14 cellular contexts compared by ENCODE assay signal in the genomic region with DNA sequence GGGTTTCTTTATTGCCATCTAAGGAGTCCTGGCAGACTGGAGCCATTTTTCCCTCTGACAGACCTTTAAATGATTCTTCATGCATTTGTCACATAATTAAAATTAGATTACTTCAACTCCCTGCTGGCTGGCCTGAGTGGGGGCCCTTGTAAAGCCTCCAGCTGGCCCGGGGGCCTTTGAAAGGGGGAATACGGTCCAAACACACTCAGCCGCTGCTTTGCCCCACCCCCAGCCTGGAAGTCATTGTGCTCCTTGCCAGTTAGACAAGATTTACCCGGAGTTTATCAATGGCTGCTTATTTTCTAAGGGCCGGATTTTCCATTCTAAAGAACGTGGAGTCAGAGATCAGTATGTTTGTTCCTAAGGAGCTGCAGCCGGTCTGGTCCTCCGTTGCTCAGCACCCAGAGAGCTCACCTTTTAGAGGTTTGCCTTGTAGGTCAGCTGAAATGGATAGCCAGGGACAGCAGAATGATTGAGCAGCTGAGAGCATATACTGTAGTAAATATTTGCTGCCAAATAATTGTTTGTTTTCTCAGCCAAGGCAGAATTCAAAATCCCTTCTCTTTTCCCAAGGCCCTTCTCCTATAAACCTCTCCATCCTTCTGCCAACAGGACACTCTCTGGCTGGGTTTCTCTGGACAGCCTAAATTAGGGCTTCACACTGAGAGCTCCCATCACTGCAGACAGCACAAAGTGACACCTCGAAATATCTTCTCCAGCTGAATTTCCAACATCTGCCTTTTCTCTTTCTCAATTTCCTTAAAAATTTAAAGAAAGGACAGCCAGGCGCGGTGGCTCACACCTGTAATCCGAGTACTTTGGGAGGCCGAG.
A peak's percentile ranks its signal among the peaks of the same experiment; 100 is the strongest.
DNase-seq lines count a peak whose midpoint lies in the region; ATAC-seq and TF ChIP-seq lines count a peak whose summit lies in the region.
"Had no signal": no experiment of that assay in that cellular context is flagged by ENCODE, and none has a peak within 500 bp of the region (broad histone marks: within the 10 kb centered on the region; RNA-seq: fewer than 3 reads in every experiment).

No MANE protein-coding gene starts in this region.

- H3K36me3 ChIP-seq in parathyroid adenoma (ENCODE audit: control insufficient read depth, insufficient read depth, low read length), result no peaks in the 10 kb centered on the region
- H3K36me3 ChIP-seq: BE2C had no signal

- no peak overlapping the region for H3K27ac Mint-ChIP-seq in natural killer cell
- H3K27ac Mint-ChIP-seq: activated naive CD4-positive, alpha-beta T cell treated with anti-CD3 and anti-CD28 coated beads, Interleukin-2, amount 50 U/mL, for 24 hours; naive thymus-derived CD4-positive, alpha-beta T cell had no signal

- no peak for ATAC-seq in HG03045 (IDR thresholded peaks at IDR 0.05; ENCODE audit: unreplicated experiment)
- no peak for ATAC-seq in natural killer cell
- ATAC-seq in HG02885 (IDR thresholded peaks at IDR 0.05; ENCODE audit: poor library complexity, unreplicated experiment), result no peak
- ATAC-seq: naive thymus-derived CD4-positive, alpha-beta T cell had no signal

- peak overlapping the region; percentile 20 for H3K27ac ChIP-seq in parathyroid adenoma

- POLR2A ChIA-PET in HEK293T (lab: Yijun Ruan, JAX), result no interaction called here

- H2AFZ ChIP-seq in parathyroid adenoma, result peak overlapping the region; percentile 51

- H3K4me3 Mint-ChIP-seq in natural killer cell, result no peak overlapping the region
- H3K4me3 Mint-ChIP-seq: activated naive CD4-positive, alpha-beta T cell treated with anti-CD3 and anti-CD28 coated beads, Interleukin-2, amount 50 U/mL, for 24 hours; naive thymus-derived CD4-positive, alpha-beta T cell had no signal

- no peaks in the 10 kb centered on the region for H3K36me3 Mint-ChIP-seq in natural killer cell
- H3K36me3 Mint-ChIP-seq: activated naive CD4-positive, alpha-beta T cell treated with anti-CD3 and anti-CD28 coated beads, Interleukin-2, amount 50 U/mL, for 24 hours had no signal

- H3K27me3 ChIP-seq in parathyroid adenoma (ENCODE audit: control insufficient read depth, insufficient read depth, low read length), result no peaks in the 10 kb centered on the region
- H3K27me3 ChIP-seq: BE2C had no signal

- no peak overlapping the region for H3K9ac ChIP-seq in parathyroid adenoma

- H3K9me3 Mint-ChIP-seq in natural killer cell, result no peaks in the 10 kb centered on the region
- H3K9me3 Mint-ChIP-seq: activated naive CD4-positive, alpha-beta T cell treated with anti-CD3 and anti-CD28 coated beads, Interleukin-2, amount 50 U/mL, for 24 hours had no signal

- no peak overlapping the region for H3K4me3 ChIP-seq in parathyroid adenoma (ENCODE audit: low read depth, low read length)

- no peaks in the 10 kb centered on the region for H3K9me3 ChIP-seq in parathyroid adenoma (ENCODE audit: control insufficient read depth, low read length)
- H3K9me3 ChIP-seq: BE2C had no signal

- no peaks in the 10 kb centered on the region for H3K79me2 ChIP-seq in parathyroid adenoma

- intact Hi-C loops in cardiac septum (cut with DNase I), result loop anchor here (5.0 kb wide), 2 partner anchors 40 to 70 kb away; a partner anchor contains a TSS
- intact Hi-C loops in natural killer cell (cut with micrococcal nuclease), result no loop called here

- DNase-seq in ELF-1 (ENCODE audit: low read depth, low spot score) (peak; percentile 26), RPMI7951 (ENCODE audit: low read depth) (peak; percentile 6), cardiac septum (ENCODE audit: low spot score) (peak; percentile 77), natural killer cell (no peak), HEK293T (ENCODE audit: extremely low spot score) (no peak)
- DNase-seq: BE2C; GOT3; naive thymus-derived CD4-positive, alpha-beta T cell; NCI-H345; stimulated activated CD4-positive, alpha-beta T cell treated with anti-CD3 and anti-CD28 coated beads, Interleukin-4, amount 100 ng/mL, for 24 hours had no signal

- peaks cover 3% of the 10 kb centered on the region for H3K4me1 ChIP-seq in parathyroid adenoma
- H3K4me1 ChIP-seq: BE2C had no signal

- CTCF ChIA-PET in HEK293T (lab: Yijun Ruan, JAX), result interaction anchor here (0.6 kb wide), 1 partner anchor 515 kb away, joined by 4 read pairs; no protein-coding TSS in a partner anchor

- H3K27me3 Mint-ChIP-seq in natural killer cell (ENCODE audit: low read depth in 2 of 2), result peaks cover 0 to 2% of the 10 kb centered on the region in 2 donors

- TF ChIP-seq CTCF in parathyroid adenoma (IDR thresholded peaks at IDR 0.05) (no peak), natural killer cell (IDR thresholded peaks at IDR 0.05) (no peak)

- no peak overlapping the region for H3K4me2 ChIP-seq in parathyroid adenoma (ENCODE audit: low read length)

- H3K4me1 Mint-ChIP-seq in natural killer cell, result no peaks in the 10 kb centered on the region
- H3K4me1 Mint-ChIP-seq: activated naive CD4-positive, alpha-beta T cell treated with anti-CD3 and anti-CD28 coated beads, Interleukin-2, amount 50 U/mL, for 24 hours; naive thymus-derived CD4-positive, alpha-beta T cell had no signal

TF ChIP-seq in HEK293T, 16 proteins besides CTCF, POLR2A, EP300 and RAD21:
- TF ChIP-seq L3MBTL2 (conservative IDR thresholded peaks at IDR 0.05) (no peak), FOXA1 (IDR thresholded peaks at IDR 0.05) (no peak), NFRKB (IDR thresholded peaks at IDR 0.05) (no peak), ZNF384 (IDR thresholded peaks at IDR 0.05) (no peak), SUZ12 (IDR thresholded peaks at IDR 0.05) (no peak), HDGF (IDR thresholded peaks at IDR 0.05; ENCODE audit: borderline replicate concordance) (no peak), ELF4 (IDR thresholded peaks at IDR 0.05) (no peak), CTBP1 (IDR thresholded peaks at IDR 0.05; ENCODE audit: borderline replicate concordance) (no peak), BHLHE40 (IDR thresholded peaks at IDR 0.05; ENCODE audit: borderline replicate concordance) (no peak), LEF1 (IDR thresholded peaks at IDR 0.05; ENCODE audit: borderline replicate concordance) (no peak), SP1 (IDR thresholded peaks at IDR 0.05) (no peak), ARNT (IDR thresholded peaks at IDR 0.05) (no peak), FOXM1 (IDR thresholded peaks at IDR 0.05; ENCODE audit: borderline replicate concordance) (no peak), TARDBP (IDR thresholded peaks at IDR 0.05) (no peak), FOXK2 (IDR thresholded peaks at IDR 0.05) (no peak)
- TF ChIP-seq, protein P1, sequence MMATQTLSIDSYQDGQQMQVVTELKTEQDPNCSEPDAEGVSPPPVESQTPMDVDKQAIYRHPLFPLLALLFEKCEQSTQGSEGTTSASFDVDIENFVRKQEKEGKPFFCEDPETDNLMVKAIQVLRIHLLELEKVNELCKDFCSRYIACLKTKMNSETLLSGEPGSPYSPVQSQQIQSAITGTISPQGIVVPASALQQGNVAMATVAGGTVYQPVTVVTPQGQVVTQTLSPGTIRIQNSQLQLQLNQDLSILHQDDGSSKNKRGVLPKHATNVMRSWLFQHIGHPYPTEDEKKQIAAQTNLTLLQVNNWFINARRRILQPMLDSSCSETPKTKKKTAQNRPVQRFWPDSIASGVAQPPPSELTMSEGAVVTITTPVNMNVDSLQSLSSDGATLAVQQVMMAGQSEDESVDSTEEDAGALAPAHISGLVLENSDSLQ (IDR thresholded peaks at IDR 0.05), result no peak

Comparison
In these comparisons a context has a peak if more than half of its experiments do, and no peak if none do; other contexts are left out.
1. DNase-seq: peak in ELF-1 (single experiment), RPMI7951 (single experiment) and cardiac septum (single experiment); none in natural killer cell (single experiment) and HEK293T (single experiment).